18 cellular contexts compared by ENCODE assay signal in genomic region chr17:32993977-32994376, GRCh38. TPM values are rescaled to one million over a fixed set of nuclear protein-coding genes. Genes with fewer than 3 reads are reported as not detected.
A peak's percentile ranks its signal among the peaks of the same experiment; 100 is the strongest.
DNase-seq lines count a peak whose midpoint lies in the region; ATAC-seq, FAIRE-seq and TF ChIP-seq lines count a peak whose summit lies in the region.
"Had no signal": no experiment of that assay in that cellular context is flagged by ENCODE, and none has a peak within 500 bp of the region (broad histone marks: within the 10 kb centered on the region; RNA-seq: fewer than 3 reads in every experiment).

No MANE protein-coding gene starts in this region.

- TF ChIP-seq RAD21 in IMR-90 (IDR thresholded peaks at IDR 0.05; ENCODE audit: low read length) = no peak

- H3K9me1 ChIP-seq in IMR-90 (ENCODE audit: insufficient read depth, low read length) = 0 out of 2 replicates have a peak, but pooled peaks cover under 1% of the 10 kb centered on the region

- H2BK20ac ChIP-seq in IMR-90 (ENCODE audit: low read depth, low read length) = no peak overlapping the region

- TF ChIP-seq POLR2A in GM12891 (IDR thresholded peaks at IDR 0.05; ENCODE audit: low read depth, low read length) = no peak
- no peak for TF ChIP-seq POLR2A in IMR-90 (IDR thresholded peaks at IDR 0.05; ENCODE audit: low read depth, low read length)

- no peak overlapping the region for H2BK15ac ChIP-seq in IMR-90 (ENCODE audit: low read depth, low read length)

- no peaks in the 10 kb centered on the region for H3K27me3 ChIP-seq in BLaER1
- peaks cover 18% of the 10 kb centered on the region; the same call in 1 of the 2 replicates for H3K27me3 ChIP-seq in IMR-90 (ENCODE audit: control insufficient read depth, insufficient read depth, low read length)

- no peak overlapping the region for H4K5ac ChIP-seq in IMR-90 (ENCODE audit: low read depth, low read length)

- H3K27ac ChIP-seq in BLaER1 (no peak overlapping the region), IMR-90 (ENCODE audit: insufficient read depth, low read length) (no peak overlapping the region), OCI-LY7 (ENCODE audit: low read depth, low read length, poor library complexity, severe bottlenecking) (no peak overlapping the region)
- H3K27ac ChIP-seq: C4-2B had no signal

- no peaks in the 10 kb centered on the region for H3K79me2 ChIP-seq in OCI-LY7 (ENCODE audit: insufficient read depth, low read depth, low read length)

- no peaks in the 10 kb centered on the region for H4K20me1 ChIP-seq in BLaER1
- H4K20me1 ChIP-seq in IMR-90 (ENCODE audit: insufficient read depth, low read length) = no peaks in the 10 kb centered on the region; the same call in 1 of the 2 replicates
- no peaks in the 10 kb centered on the region for H4K20me1 ChIP-seq in OCI-LY7 (ENCODE audit: insufficient read depth, low read length)

- no peak overlapping the region for H2BK120ac ChIP-seq in IMR-90 (ENCODE audit: low read depth, low read length)

- no peaks in the 10 kb centered on the region for H3K36me3 ChIP-seq in BLaER1
- H3K36me3 ChIP-seq in IMR-90 (ENCODE audit: control insufficient read depth, insufficient read depth, low read length) = no peaks in the 10 kb centered on the region
- no peaks in the 10 kb centered on the region for H3K36me3 ChIP-seq in OCI-LY7 (ENCODE audit: insufficient read depth, low read length)

- DNase-seq in GM12891 (ENCODE audit: insufficient read length, low spot score) = no peak
- DNase-seq in IMR-90 = no peak
- DNase-seq in epithelial cell of esophagus (ENCODE audit: low read depth) = peak; percentile 38
- DNase-seq in OCI-LY7 (ENCODE audit: low spot score) = no peak
- no peak for DNase-seq in stimulated activated naive CD4-positive, alpha-beta T cell treated with Interleukin-2 at 50 U/mL for 16 hours (lab: John Stamatoyannopoulos, UW)
- no peak for DNase-seq in SKM-1 (lab: John Stamatoyannopoulos, UW; ENCODE audit: unreplicated experiment)
- DNase-seq: DMS79 treated with DMSO at 0.1 percent for 48 hours, NCI-H1105 treated with DMSO at 0.1 percent for 48 hours, NCI-H1694, NCI-H2081 treated with DMSO at 0.1 percent for 48 hours, NCI-H446 treated with DMSO at 0.1 percent for 48 hours, NCI-H69, SHP77 had no signal

- CTCF ChIA-PET in IMR-90 (lab: Yijun Ruan, JAX) = no interaction called here
- CTCF ChIA-PET in OCI-LY7 (lab: Charles Lee; ENCODE audit: unreplicated experiment) = no interaction called here

- FAIRE-seq in GM12891 (lab: Jason Lieb, UNC) = peak; percentile 72

- H3K4me3 ChIP-seq in BLaER1 (no peak overlapping the region), IMR-90 (ENCODE audit: insufficient read depth, low read depth, low read length) (no peak overlapping the region), epithelial cell of esophagus (ENCODE audit: low read length) (no peak overlapping the region), OCI-LY7 (ENCODE audit: low read depth, low read length, poor library complexity, severe bottlenecking) (no peak overlapping the region)

- no peaks in the 10 kb centered on the region for H3K79me1 ChIP-seq in IMR-90 (ENCODE audit: low read depth in 1 of 2, low read length in 2 of 2)

- in situ Hi-C loops in IMR-90 (cut with MboI; ENCODE audit: low sequenced_read_pairs) = loop anchor here (10.0 kb wide), 1 partner anchor 209 kb away; no protein-coding TSS in a partner anchor

- H2AK5ac ChIP-seq in IMR-90 (ENCODE audit: low read depth, low read length) = no peak overlapping the region

- intact Hi-C loops in IMR-90 (cut with micrococcal nuclease) = no loop called here
- intact Hi-C loops in OCI-LY7 (cut with micrococcal nuclease; ENCODE audit: unreplicated experiment) = no loop called here

- H3K4me1 ChIP-seq in BLaER1 (peaks cover 7% of the 10 kb centered on the region), IMR-90 (ENCODE audit: control insufficient read depth, insufficient read depth, low read length) (peaks cover 5% of the 10 kb centered on the region; the same call in 1 of the 2 replicates), OCI-LY7 (ENCODE audit: insufficient read depth, low read length, poor library complexity, severe bottlenecking) (no peaks in the 10 kb centered on the region)

- H2AK9ac ChIP-seq in IMR-90 (replicated peaks; ENCODE audit: low read depth, low read length, poor library complexity) = no peak overlapping the region

- no peak overlapping the region for H3K23ac ChIP-seq in IMR-90 (ENCODE audit: low read depth, low read length)

- no TSS peak for BruUV-seq in IMR-90 (replicated peaks; lab: Mats Ljungman, UMichigan)
- no TSS peak for BruUV-seq in OCI-LY7 (replicated peaks; lab: Mats Ljungman, UMichigan)

- WGBS in IMR-90 (ENCODE audit: extremely low coverage in 2 of 2, insufficient read length in 1 of 2), 2 experiments = 80% methylated on average over 1 of the region's 9 CpGs; no CpG with 5 or more reads in 1 of the 2 experiments

- no peaks in the 10 kb centered on the region for H3K9me2 ChIP-seq in OCI-LY7 (ENCODE audit: insufficient read depth, low read length)

- ATAC-seq in IMR-90 (ENCODE audit: low read depth) = no peak
- ATAC-seq: SK-N-SH treated with all-trans-retinoic acid at 6 μM for 48 hours had no signal

- no peak overlapping the region for H3K9ac ChIP-seq in BLaER1
- no peak overlapping the region for H3K9ac ChIP-seq in IMR-90 (ENCODE audit: low read depth, low read length)

- dilution Hi-C loops in IMR-90 (cut with HindIII; ENCODE audit: low sequenced_read_pairs, unreplicated experiment) = no loop called here

- peak overlapping the region; percentile 9 for H3K4me2 ChIP-seq in BLaER1
- no peak overlapping the region for H3K4me2 ChIP-seq in IMR-90 (ENCODE audit: low read depth, low read length)
- H3K4me2 ChIP-seq in OCI-LY7 (ENCODE audit: low read length) = no peak overlapping the region

- no peak overlapping the region for H3K18ac ChIP-seq in IMR-90 (ENCODE audit: low read depth, low read length)

- peak overlapping the region; percentile 6; the same call in 1 of the 2 replicates for H3K56ac ChIP-seq in IMR-90 (ENCODE audit: extremely low read depth, insufficient read depth, low read length)

- H4K91ac ChIP-seq in IMR-90 (ENCODE audit: insufficient read depth, low read depth, low read length) = no peak overlapping the region

- H3K9me3 ChIP-seq in BLaER1 (peaks cover 6% of the 10 kb centered on the region), IMR-90 (ENCODE audit: control insufficient read depth, insufficient read depth, low read length) (no peaks in the 10 kb centered on the region), OCI-LY7 (ENCODE audit: low read length) (no peaks in the 10 kb centered on the region)

- H3K14ac ChIP-seq in IMR-90 (replicated peaks; ENCODE audit: low read depth, low read length) = no peak overlapping the region

- H3K4ac ChIP-seq in IMR-90 (ENCODE audit: low read depth, low read length) = no peak overlapping the region

- H4K8ac ChIP-seq in IMR-90 (ENCODE audit: low read depth in 2 of 2, low read length in 2 of 2) = no peak overlapping the region

- no peak overlapping the region for H2AFZ ChIP-seq in IMR-90 (replicated peaks; ENCODE audit: low read length, poor library complexity)
- H2AFZ ChIP-seq in OCI-LY7 (ENCODE audit: low read length) = no peak overlapping the region

- TF ChIP-seq CTCF in IMR-90 (conservative IDR thresholded peaks at IDR 0.05; ENCODE audit: low read depth, low read length) (no peak), epithelial cell of esophagus (IDR thresholded peaks at IDR 0.05; ENCODE audit: insufficient read depth, low read depth, low read length, missing control alignments) (no peak), OCI-LY7 (conservative IDR thresholded peaks at IDR 0.05; ENCODE audit: low read length) (no peak)

- H2BK5ac ChIP-seq in IMR-90 (ENCODE audit: low read depth, low read length, poor library complexity, severe bottlenecking) = no peak overlapping the region

- POLR2A ChIA-PET in IMR-90 (lab: Charles Lee; ENCODE audit: unreplicated experiment) (no interaction called here), OCI-LY7 (lab: Charles Lee) (no interaction called here)

TF ChIP-seq in GM12891, 5 proteins besides CTCF, POLR2A, EP300 and RAD21:
- TF ChIP-seq POLR2AphosphoS5 (IDR thresholded peaks at IDR 0.05; ENCODE audit: low read depth, low read length) (no peak), POU2F2 (IDR thresholded peaks at IDR 0.05; ENCODE audit: low read depth, low read length) (no peak), TAF1 (IDR thresholded peaks at IDR 0.05; ENCODE audit: low read depth, low read length) (no peak), PAX5 (IDR thresholded peaks at IDR 0.05; ENCODE audit: insufficient read depth, low read length, severe bottlenecking) (no peak), SPI1 (IDR thresholded peaks at IDR 0.05; ENCODE audit: low read depth, low read length) (no peak)

TF ChIP-seq in IMR-90, 13 proteins besides CTCF, POLR2A, EP300 and RAD21 (continues in another document):
- TF ChIP-seq BHLHE40 (IDR thresholded peaks at IDR 0.05; ENCODE audit: low read depth, low read length) = no peak
- no peak for TF ChIP-seq CEBPB (IDR thresholded peaks at IDR 0.05; ENCODE audit: low read depth, low read length)
- no peak for TF ChIP-seq MAZ (IDR thresholded peaks at IDR 0.05; ENCODE audit: borderline replicate concordance, low read depth, low read length)
- no peak for TF ChIP-seq RFX5 (IDR thresholded peaks at IDR 0.05; ENCODE audit: low read depth, low read length)
- no peak for TF ChIP-seq USF2 (IDR thresholded peaks at IDR 0.05; ENCODE audit: low read depth, low read length)
- no peak for TF ChIP-seq MXI1 (IDR thresholded peaks at IDR 0.05; ENCODE audit: borderline replicate concordance, low read depth, low read length)
- no peak for TF ChIP-seq SMC3 (IDR thresholded peaks at IDR 0.05; ENCODE audit: low read depth, low read length)
- no peak for TF ChIP-seq RCOR1 (IDR thresholded peaks at IDR 0.05; ENCODE audit: insufficient replicate concordance, low read length)
- TF ChIP-seq MAFK (IDR thresholded peaks at IDR 0.05; ENCODE audit: low read depth, low read length) = no peak
- no peak for TF ChIP-seq NFE2L2 (IDR thresholded peaks at IDR 0.05; ENCODE audit: low read depth, low read length)
- TF ChIP-seq CHD1 (IDR thresholded peaks at IDR 0.05; ENCODE audit: low read depth, low read length) = no peak

RNA-seq across cellular contexts. Expression of gene SPACA3, which starts 2.3 kb away (rescaled TPM):
- polyA plus RNA-seq in GM12891 (2012; ENCODE audit: low read depth, missing spikeins) = 0.24 TPM
- total RNA-seq in IMR-90 (2012; rRNA removed) = not detected in 2 replicates
- polyA plus RNA-seq in IMR-90 (2012; rRNA removed) = not detected in 2 replicates
- not detected in 2 replicates for polyA plus RNA-seq in IMR-90 (2012; cell fraction: cytosol; rRNA removed)
- not detected in 2 replicates for polyA plus RNA-seq in IMR-90 (2012; cell fraction: nucleus; rRNA removed; ENCODE audit: low replicate concordance)
- not detected in 2 replicates for total RNA-seq in OCI-LY7 (2014; rRNA removed; shearing (Covaris generic))
- not detected in 2 replicates for total RNA-seq in OCI-LY7 (2022)
- total RNA-seq: H4; T-helper 1 cell treated with Interleukin-12 subunit alpha and Interleukin-12 subunit beta and Interleukin-4 antibody, amounts not matched to agents 30 ng/mL and 1 ng/mL, for 36 hours had no signal
